Comparison of ENCODE assay signal across 20 cellular contexts in genomic region chr6:37546141-37546871, GRCh38. TPM values are rescaled to one million over a fixed set of nuclear protein-coding genes. Genes with fewer than 3 reads are reported as not detected.
DNase-seq lines count a peak whose midpoint lies in the region; ATAC-seq and FAIRE-seq lines count a peak whose summit lies in the region.
"Had no signal": no experiment of that assay in that cellular context is flagged by ENCODE, and none has a peak within 500 bp of the region (broad histone marks: within the 10 kb centered on the region; RNA-seq: fewer than 3 reads in every experiment).

No MANE protein-coding gene starts in this region.

- DNase-seq in activated naive CD4-positive, alpha-beta T cell treated with anti-CD3 and anti-CD28 coated beads for 36 hours: peak; percentile 27
- no peak for DNase-seq in activated naive CD4-positive, alpha-beta T cell treated with Interleukin-2 at 50 U/mL for 16 hours
- peak; percentile 28 for DNase-seq in HTR-8/SVneo (ENCODE audit: insufficient read length, low spot score)
- DNase-seq in central memory CD8-positive, alpha-beta T cell (ENCODE audit: low spot score in 2 of 2): no peak
- DNase-seq in renal cortical epithelial cell (ENCODE audit: low read depth): peak; percentile 21
- DNase-seq in T-helper 1 cell: no peak
- DNase-seq: ACHN, COR-L47, dermis blood vessel endothelial cell, GM23248, kidney, MM.1S, NCI-H2081 treated with DMSO at 0.1 percent for 48 hours, NCI-H748 treated with DMSO at 0.1 percent for 48 hours, retina had no signal

- H3K4me3 Mint-ChIP-seq in activated naive CD4-positive, alpha-beta T cell treated with anti-CD3 and anti-CD28 coated beads for 36 hours: no peak overlapping the region
- H3K4me3 Mint-ChIP-seq in central memory CD8-positive, alpha-beta T cell: peak overlapping the region; percentile 12
- H3K4me3 Mint-ChIP-seq: activated naive CD4-positive, alpha-beta T cell treated with anti-CD3 and anti-CD28 coated beads, Interleukin-2, amount 50 U/mL, for 24 hours; neural crest cell had no signal

- no peak overlapping the region for H3K27ac Mint-ChIP-seq in activated naive CD4-positive, alpha-beta T cell treated with anti-CD3 and anti-CD28 coated beads for 36 hours
- peak overlapping the region; percentile 97 for H3K27ac Mint-ChIP-seq in central memory CD8-positive, alpha-beta T cell (ENCODE audit: low read depth)
- H3K27ac Mint-ChIP-seq: activated naive CD4-positive, alpha-beta T cell treated with anti-CD3 and anti-CD28 coated beads, Interleukin-2, amount 50 U/mL, for 24 hours had no signal

- CTCF ChIA-PET in activated naive CD4-positive, alpha-beta T cell treated with anti-CD3 and anti-CD28 coated beads for 36 hours (lab: Charles Lee): interaction anchor here (1.2 kb wide), 1 partner anchor 19 kb away, joined by 5 read pairs; no protein-coding TSS in a partner anchor

- FAIRE-seq in HTR-8/SVneo (lab: Jason Lieb, UNC): no peak
- FAIRE-seq: G401.6, kidney had no signal

- intact Hi-C loops in activated naive CD4-positive, alpha-beta T cell treated with anti-CD3 and anti-CD28 coated beads for 36 hours (cut with micrococcal nuclease): no loop called here

- no peaks in the 10 kb centered on the region for H3K9me3 Mint-ChIP-seq in activated naive CD4-positive, alpha-beta T cell treated with anti-CD3 and anti-CD28 coated beads for 36 hours
- no peaks in the 10 kb centered on the region for H3K9me3 Mint-ChIP-seq in central memory CD8-positive, alpha-beta T cell
- H3K9me3 Mint-ChIP-seq: activated naive CD4-positive, alpha-beta T cell treated with anti-CD3 and anti-CD28 coated beads, Interleukin-2, amount 50 U/mL, for 24 hours; neural crest cell had no signal

- ATAC-seq in central memory CD8-positive, alpha-beta T cell (replicated peaks; ENCODE audit: extremely low read depth, poor library complexity, severe bottlenecking): no peak
- ATAC-seq in HG03378 (IDR thresholded peaks at IDR 0.05; ENCODE audit: unreplicated experiment) (no peak), HG03442 (IDR thresholded peaks at IDR 0.05; ENCODE audit: unreplicated experiment) (no peak)

- H3K36me3 Mint-ChIP-seq in activated naive CD4-positive, alpha-beta T cell treated with anti-CD3 and anti-CD28 coated beads for 36 hours (ENCODE audit: low read depth): no peaks in the 10 kb centered on the region
- H3K36me3 Mint-ChIP-seq in central memory CD8-positive, alpha-beta T cell (ENCODE audit: insufficient read depth): peaks cover 1% of the 10 kb centered on the region
- H3K36me3 Mint-ChIP-seq: activated naive CD4-positive, alpha-beta T cell treated with anti-CD3 and anti-CD28 coated beads, Interleukin-2, amount 50 U/mL, for 24 hours had no signal

- no peaks in the 10 kb centered on the region for H3K27me3 Mint-ChIP-seq in activated naive CD4-positive, alpha-beta T cell treated with anti-CD3 and anti-CD28 coated beads for 36 hours (ENCODE audit: low read depth)
- H3K27me3 Mint-ChIP-seq in central memory CD8-positive, alpha-beta T cell: no peaks in the 10 kb centered on the region
- H3K27me3 Mint-ChIP-seq: activated naive CD4-positive, alpha-beta T cell treated with anti-CD3 and anti-CD28 coated beads, Interleukin-2, amount 50 U/mL, for 24 hours had no signal

- H3K4me1 Mint-ChIP-seq in activated naive CD4-positive, alpha-beta T cell treated with anti-CD3 and anti-CD28 coated beads for 36 hours (ENCODE audit: low read depth): peaks cover 10% of the 10 kb centered on the region
- peaks cover 34% of the 10 kb centered on the region for H3K4me1 Mint-ChIP-seq in central memory CD8-positive, alpha-beta T cell
- H3K4me1 Mint-ChIP-seq: neural crest cell had no signal

RNA-seq across cellular contexts. Expression of gene CCDC167, which starts 46.6 kb away (rescaled TPM):
- total RNA-seq in activated naive CD4-positive, alpha-beta T cell treated with anti-CD3 and anti-CD28 coated beads for 36 hours: 10 to 100 TPM; 53.4 to 57.1 TPM
- total RNA-seq in renal cortical epithelial cell: 21.1 and 46.5 TPM in 2 replicates

Comparison
In these comparisons a context has a peak if more than half of its experiments do, and no peak if none do; other contexts are left out.
1. DNase-seq: peak in activated naive CD4-positive, alpha-beta T cell treated with anti-CD3 and anti-CD28 coated beads for 36 hours (single experiment), HTR-8/SVneo (single experiment) and renal cortical epithelial cell (single experiment); none in activated naive CD4-positive, alpha-beta T cell treated with Interleukin-2 at 50 U/mL for 16 hours (single experiment), central memory CD8-positive, alpha-beta T cell (0 of 2) and T-helper 1 cell (0 of 5).